Comparison of ENCODE assay signal across 8 cellular contexts in the genomic region with DNA sequence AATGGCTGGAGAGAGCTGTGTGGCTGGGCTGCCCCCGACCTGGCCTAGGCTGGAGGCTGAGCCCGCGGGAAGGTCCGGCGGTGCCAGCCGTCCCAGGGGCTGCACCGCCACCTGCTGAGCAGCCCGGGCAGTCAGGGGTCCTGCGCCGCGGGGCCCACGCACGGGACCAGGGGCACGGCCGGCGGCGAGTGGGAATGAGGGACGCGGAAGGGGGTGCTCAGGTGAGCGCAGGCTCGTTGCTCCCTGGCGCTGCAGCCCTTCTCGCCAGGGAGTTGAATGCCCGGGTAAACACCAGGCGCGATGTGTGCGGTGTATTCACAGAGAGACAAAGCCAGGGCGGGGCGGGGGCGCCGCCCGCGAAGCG. TPM values are rescaled to one million over a fixed set of nuclear protein-coding genes. Genes with fewer than 3 reads are reported as not detected.
DNase-seq lines count a peak whose midpoint lies in the region; ATAC-seq and TF ChIP-seq lines count a peak whose summit lies in the region.

No MANE protein-coding gene starts in this region.

- H3K4me1 Mint-ChIP-seq in activated CD4-positive, alpha-beta T cell treated with anti-CD3 and anti-CD28 coated beads, Interleukin-2, amount 10 ng/mL, durations not matched to agents 24 days and 14 days, result peaks cover 10% of the 10 kb centered on the region
- peaks cover 8% of the 10 kb centered on the region for H3K4me1 Mint-ChIP-seq in activated CD8-positive, alpha-beta T cell treated with anti-CD3 and anti-CD28 coated beads for 36 hours (ENCODE audit: low read depth)

- CTCF ChIA-PET in activated CD8-positive, alpha-beta T cell treated with anti-CD3 and anti-CD28 coated beads for 36 hours (lab: Charles Lee), result interaction anchor here (0.6 kb wide), 1 partner anchor 34 kb away, joined by 5 read pairs; no protein-coding TSS in a partner anchor

- ATAC-seq in HG02973 (IDR thresholded peaks at IDR 0.05; ENCODE audit: unreplicated experiment) (peak; percentile 6), thoracic aorta (ENCODE audit: insufficient number of reproducible peaks, low FRiP score, low read depth) (no peak)
- peak; percentile 25 for ATAC-seq in activated CD8-positive, alpha-beta T cell treated with anti-CD3 and anti-CD28 coated beads for 36 hours

- no peaks in the 10 kb centered on the region for H3K27me3 ChIP-seq in thoracic aorta (replicated peaks; ENCODE audit: insufficient read depth)

- intact Hi-C loops in activated CD4-positive, alpha-beta T cell treated with anti-CD3 and anti-CD28 coated beads, Interleukin-2, amount 10 ng/mL, durations not matched to agents 24 days and 14 days (cut with micrococcal nuclease), result no loop called here
- intact Hi-C loops in activated CD8-positive, alpha-beta T cell treated with anti-CD3 and anti-CD28 coated beads for 36 hours (cut with micrococcal nuclease), result no loop called here

- POLR2A ChIA-PET in activated CD8-positive, alpha-beta T cell treated with anti-CD3 and anti-CD28 coated beads for 36 hours (lab: Charles Lee), result no interaction called here

- TF ChIP-seq CTCF in activated CD8-positive, alpha-beta T cell treated with anti-CD3 and anti-CD28 coated beads for 36 hours (IDR thresholded peaks at IDR 0.05), result peak; percentile 42
- TF ChIP-seq CTCF in thoracic aorta (IDR thresholded peaks at IDR 0.05), result no peak

- peaks cover 12 to 74% of the 10 kb centered on the region in 2 donors for H3K4me1 ChIP-seq in thoracic aorta (ENCODE audit: control insufficient read depth in 1 of 2, low read depth in 2 of 2)

- no peak overlapping the region for H3K27ac ChIP-seq in thoracic aorta

- H3K27ac Mint-ChIP-seq in activated CD4-positive, alpha-beta T cell treated with anti-CD3 and anti-CD28 coated beads, Interleukin-2, amount 10 ng/mL, durations not matched to agents 24 days and 14 days, result peak overlapping the region; percentile 43
- H3K27ac Mint-ChIP-seq in activated CD8-positive, alpha-beta T cell treated with anti-CD3 and anti-CD28 coated beads for 36 hours, result no peak overlapping the region

- peak overlapping the region; percentile 82 for H3K4me3 Mint-ChIP-seq in activated CD4-positive, alpha-beta T cell treated with anti-CD3 and anti-CD28 coated beads, Interleukin-2, amount 10 ng/mL, durations not matched to agents 24 days and 14 days
- H3K4me3 Mint-ChIP-seq in activated CD8-positive, alpha-beta T cell treated with anti-CD3 and anti-CD28 coated beads for 36 hours, result peak overlapping the region; percentile 54

- no peaks in the 10 kb centered on the region for H3K36me3 Mint-ChIP-seq in activated CD4-positive, alpha-beta T cell treated with anti-CD3 and anti-CD28 coated beads, Interleukin-2, amount 10 ng/mL, durations not matched to agents 24 days and 14 days (ENCODE audit: low read depth)
- H3K36me3 Mint-ChIP-seq in activated CD8-positive, alpha-beta T cell treated with anti-CD3 and anti-CD28 coated beads for 36 hours (ENCODE audit: low read depth), result no peaks in the 10 kb centered on the region

- no peak for DNase-seq in activated CD4-positive, alpha-beta T cell treated with anti-CD3 and anti-CD28 coated beads, Interleukin-2, amount 10 ng/mL, durations not matched to agents 24 days and 14 days
- DNase-seq in activated CD4-positive, alpha-beta T cell treated with anti-CD3 and anti-CD28 coated beads for 4 hours, result no peak
- no peak for DNase-seq in activated CD8-positive, alpha-beta T cell treated with anti-CD3 and anti-CD28 coated beads for 36 hours
- peak; percentile 59 for DNase-seq in iPS-NIHi7 (ENCODE audit: extremely low spot score)
- DNase-seq in thoracic aorta (ENCODE audit: low spot score), result no peak
- no peak for DNase-seq in DMS153 (lab: John Stamatoyannopoulos, UW)
- DNase-seq in NCI-H2107 treated with DMSO at 0.1 percent for 48 hours (lab: John Stamatoyannopoulos, UW; ENCODE audit: unreplicated experiment), result no peak

- no peaks in the 10 kb centered on the region for H3K9me3 ChIP-seq in thoracic aorta

- H3K27me3 Mint-ChIP-seq in activated CD4-positive, alpha-beta T cell treated with anti-CD3 and anti-CD28 coated beads, Interleukin-2, amount 10 ng/mL, durations not matched to agents 24 days and 14 days, result peaks cover 50% of the 10 kb centered on the region
- H3K27me3 Mint-ChIP-seq in activated CD8-positive, alpha-beta T cell treated with anti-CD3 and anti-CD28 coated beads for 36 hours, result peaks cover 30% of the 10 kb centered on the region

- H3K4me3 ChIP-seq in thoracic aorta, result peak overlapping the region; percentile 69

- no peaks in the 10 kb centered on the region for H3K9me3 Mint-ChIP-seq in activated CD4-positive, alpha-beta T cell treated with anti-CD3 and anti-CD28 coated beads, Interleukin-2, amount 10 ng/mL, durations not matched to agents 24 days and 14 days
- no peaks in the 10 kb centered on the region for H3K9me3 Mint-ChIP-seq in activated CD8-positive, alpha-beta T cell treated with anti-CD3 and anti-CD28 coated beads for 36 hours

- H3K36me3 ChIP-seq in thoracic aorta, result no peaks in the 10 kb centered on the region

RNA-seq across cellular contexts. Expression of a gene that starts 0.7 kb away (rescaled TPM):
- total RNA-seq in activated CD4-positive, alpha-beta T cell treated with anti-CD3 and anti-CD28 coated beads, Interleukin-2, amount 10 ng/mL, durations not matched to agents 24 days and 14 days, result 0.14 and 0.31 TPM in 2 replicates
- under 1 TPM; 0.34 to 0.43 TPM for total RNA-seq in activated CD8-positive, alpha-beta T cell treated with anti-CD3 and anti-CD28 coated beads for 36 hours
- total RNA-seq in thoracic aorta, result 10 to 100 TPM; 25.5 to 35.1 TPM

RNA-seq across cellular contexts. Expression of a gene that starts 37.0 kb away (rescaled TPM):
- total RNA-seq in activated CD4-positive, alpha-beta T cell treated with anti-CD3 and anti-CD28 coated beads, Interleukin-2, amount 10 ng/mL, durations not matched to agents 24 days and 14 days, result not detected in 2 replicates
- under 1 TPM; 0.11 to 0.23 TPM for total RNA-seq in activated CD8-positive, alpha-beta T cell treated with anti-CD3 and anti-CD28 coated beads for 36 hours
- total RNA-seq in thoracic aorta, result under 1 TPM in 1 of 2 donors, not detected in 1; 0.54 TPM

RNA-seq across cellular contexts. Expression of a gene that starts 50.6 kb away (rescaled TPM):
- not detected in 2 replicates for total RNA-seq in activated CD4-positive, alpha-beta T cell treated with anti-CD3 and anti-CD28 coated beads, Interleukin-2, amount 10 ng/mL, durations not matched to agents 24 days and 14 days
- under 1 TPM in 1 of 2 experiments, not detected in 1; 0.22 TPM for total RNA-seq in activated CD8-positive, alpha-beta T cell treated with anti-CD3 and anti-CD28 coated beads for 36 hours
- under 1 TPM in 1 of 2 donors, not detected in 1; 0.28 TPM for total RNA-seq in thoracic aorta

Comparison
In these comparisons a context has a peak if more than half of its experiments do, and no peak if none do; other contexts are left out.
1. RNA of a gene that starts 0.7 kb away (total RNA-seq): 25.5 to 35.1 TPM in thoracic aorta; 0.34 to 0.43 TPM in activated CD8-positive, alpha-beta T cell treated with anti-CD3 and anti-CD28 coated beads for 36 hours and 0.14 to 0.31 TPM in activated CD4-positive, alpha-beta T cell treated with anti-CD3 and anti-CD28 coated beads, Interleukin-2, amount 10 ng/mL, durations not matched to agents 24 days and 14 days; every median in the first group is over 10 times any median in the second.